15 cellular contexts compared by ENCODE assay signal in genomic region chrX:77442728-77443127, GRCh38. TPM values are rescaled to one million over a fixed set of nuclear protein-coding genes. Genes with fewer than 3 reads are reported as not detected.
DNase-seq lines count a peak whose midpoint lies in the region; ATAC-seq, FAIRE-seq and TF ChIP-seq lines count a peak whose summit lies in the region.
"Had no signal": no experiment of that assay in that cellular context is flagged by ENCODE, and none has a peak within 500 bp of the region (broad histone marks: within the 10 kb centered on the region; RNA-seq: fewer than 3 reads in every experiment).

No MANE protein-coding gene starts in this region.

- no peaks in the 10 kb centered on the region for H4K20me1 ChIP-seq in IMR-90 (ENCODE audit: insufficient read depth, low read length)
- H4K20me1 ChIP-seq in keratinocyte (ENCODE audit: control insufficient read depth, extremely low read depth, insufficient read depth, low read length): no peaks in the 10 kb centered on the region

- no peak overlapping the region for H3K18ac ChIP-seq in IMR-90 (ENCODE audit: low read depth, low read length)

- H3K27ac ChIP-seq in IMR-90 (ENCODE audit: insufficient read depth, low read length): no peak overlapping the region
- no peak overlapping the region for H3K27ac ChIP-seq in keratinocyte (ENCODE audit: control insufficient read depth, insufficient read depth, low read length)

- no peak overlapping the region for H2AK9ac ChIP-seq in IMR-90 (replicated peaks; ENCODE audit: low read depth, low read length, poor library complexity)

- intact Hi-C loops in IMR-90 (cut with micrococcal nuclease): loop anchor here (10.0 kb wide), 1 partner anchor 142 kb away; no protein-coding TSS in a partner anchor

- no peaks in the 10 kb centered on the region for H3K9me3 ChIP-seq in IMR-90 (ENCODE audit: control insufficient read depth, insufficient read depth, low read length)
- no peaks in the 10 kb centered on the region for H3K9me3 ChIP-seq in keratinocyte (ENCODE audit: control insufficient read depth, low read depth, low read length)

- in situ Hi-C loops in IMR-90 (cut with MboI; ENCODE audit: low sequenced_read_pairs): no loop called here

- H3K9ac ChIP-seq in IMR-90 (ENCODE audit: low read depth, low read length): no peak overlapping the region
- H3K9ac ChIP-seq in keratinocyte (ENCODE audit: control insufficient read depth, extremely low read depth, insufficient read depth, low read length): no peak overlapping the region

- H2BK15ac ChIP-seq in IMR-90 (ENCODE audit: low read depth, low read length): no peak overlapping the region

- H3K4me1 ChIP-seq in IMR-90 (ENCODE audit: control insufficient read depth, insufficient read depth, low read length) (no peaks in the 10 kb centered on the region), keratinocyte (ENCODE audit: control insufficient read depth, extremely low read depth, insufficient read depth, low read length) (peaks cover 3% of the 10 kb centered on the region)

- no peak for FAIRE-seq in keratinocyte (lab: Jason Lieb, UNC)

- H3K14ac ChIP-seq in IMR-90 (replicated peaks; ENCODE audit: low read depth, low read length): no peak overlapping the region

- H3K9me1 ChIP-seq in IMR-90 (ENCODE audit: insufficient read depth, low read length) (no peaks in the 10 kb centered on the region), keratinocyte (ENCODE audit: control insufficient read depth, extremely low read depth, insufficient read depth, low read length) (no peaks in the 10 kb centered on the region)

- no CpG with 5 or more reads among the region's 1 CpG for WGBS in IMR-90 (ENCODE audit: extremely low coverage in 2 of 2, insufficient read length in 1 of 2), 2 experiments

- H2AK5ac ChIP-seq in IMR-90 (ENCODE audit: low read depth, low read length): no peak overlapping the region

- H4K91ac ChIP-seq in IMR-90 (ENCODE audit: insufficient read depth, low read depth, low read length): no peak overlapping the region

- H3K4ac ChIP-seq in IMR-90 (ENCODE audit: low read depth, low read length): no peak overlapping the region

- no peak for TF ChIP-seq POLR2A in IMR-90 (IDR thresholded peaks at IDR 0.05; ENCODE audit: low read depth, low read length)

- BruUV-seq in IMR-90 (replicated peaks; lab: Mats Ljungman, UMichigan): no TSS peak

- H2BK5ac ChIP-seq in IMR-90 (ENCODE audit: low read depth, low read length, poor library complexity, severe bottlenecking): no peak overlapping the region

- ATAC-seq in IMR-90 (ENCODE audit: low read depth): peak; percentile 59
- ATAC-seq: activated T-cell treated with anti-CD3 and anti-CD28 coated beads, Interleukin-2, amount 50 U/mL, for 72 hours; left lobe of liver; Panc1; WTC11 had no signal

- no peak overlapping the region for H3K4me3 ChIP-seq in IMR-90 (ENCODE audit: insufficient read depth, low read depth, low read length)
- H3K4me3 ChIP-seq in keratinocyte (ENCODE audit: control insufficient read depth in 2 of 3, extremely low read depth in 1 of 3, insufficient read depth in 2 of 3, low read depth in 1 of 3, low read length in 3 of 3): no peak overlapping the region

- H3K23ac ChIP-seq in IMR-90 (ENCODE audit: low read depth, low read length): no peak overlapping the region

- dilution Hi-C loops in IMR-90 (cut with HindIII; ENCODE audit: low sequenced_read_pairs, unreplicated experiment): no loop called here
- dilution Hi-C loops in keratinocyte (cut with MboI; ENCODE audit: extremely low pct_ligation_motif_present, low sequenced_read_pairs): no loop called here

- no peaks in the 10 kb centered on the region for H3K79me1 ChIP-seq in IMR-90 (ENCODE audit: low read depth in 1 of 2, low read length in 2 of 2)

- DNase-seq in AG20443 (ENCODE audit: low spot score) (peak; percentile 49), IMR-90 (peak; percentile 81), astrocyte of the hippocampus (ENCODE audit: low read depth, low spot score) (peak; percentile 68), keratinocyte (ENCODE audit: low read depth, low spot score) (peak; percentile 40), NCI-H1092 treated with DMSO at 0.1 percent for 48 hours (lab: John Stamatoyannopoulos, UW) (no peak), SHP77 treated with DMSO at 0.1 percent for 48 hours (lab: John Stamatoyannopoulos, UW) (no peak)
- no peak for DNase-seq in stimulated activated naive CD4-positive, alpha-beta T cell treated with Interleukin-2 at 50 U/mL for 16 hours (lab: John Stamatoyannopoulos, UW)
- DNase-seq in activated CD4-positive, alpha-beta T cell treated with anti-CD3 and anti-CD28 coated beads for 48 hours: no peak
- DNase-seq: activated T-cell treated with anti-CD3 and anti-CD28 coated beads, Interleukin-2, amount 50 U/mL, for 72 hours; caudate nucleus; NCI-H2107; stimulated activated CD4-positive, alpha-beta T cell treated with anti-CD3 and anti-CD28 coated beads, Interleukin-15, amount 100 ng/mL, for 24 hours had no signal

- H3K27me3 ChIP-seq in IMR-90 (ENCODE audit: control insufficient read depth, insufficient read depth, low read length) (peaks cover 11% of the 10 kb centered on the region), keratinocyte (ENCODE audit: control insufficient read depth, extremely low read depth, insufficient read depth, low read length) (peaks cover 14% of the 10 kb centered on the region)

- H3K4me2 ChIP-seq in IMR-90 (ENCODE audit: low read depth, low read length): no peak overlapping the region
- H3K4me2 ChIP-seq in keratinocyte (ENCODE audit: control insufficient read depth, extremely low read depth, insufficient read depth, low read depth, low read length): no peak overlapping the region

- H2BK20ac ChIP-seq in IMR-90 (ENCODE audit: low read depth, low read length): no peak overlapping the region

- H4K5ac ChIP-seq in IMR-90 (ENCODE audit: low read depth, low read length): no peak overlapping the region

- no peak overlapping the region for H3K56ac ChIP-seq in IMR-90 (ENCODE audit: extremely low read depth, insufficient read depth, low read length)

- no peak overlapping the region for H4K8ac ChIP-seq in IMR-90 (ENCODE audit: low read depth in 2 of 2, low read length in 2 of 2)

- POLR2A ChIA-PET in IMR-90 (lab: Charles Lee; ENCODE audit: unreplicated experiment): no interaction called here

- no peak for TF ChIP-seq CTCF in IMR-90 (conservative IDR thresholded peaks at IDR 0.05; ENCODE audit: low read depth, low read length)
- TF ChIP-seq CTCF in keratinocyte (optimal IDR thresholded peaks at IDR 0.05 in 1 of 3, IDR thresholded peaks at IDR 0.05 in 1 of 3, conservative IDR thresholded peaks at IDR 0.05 in 1 of 3; ENCODE audit: extremely low read depth in 1 of 3, insufficient read depth in 2 of 3, low read length in 3 of 3): no peak

- no peak for TF ChIP-seq RAD21 in IMR-90 (IDR thresholded peaks at IDR 0.05; ENCODE audit: low read length)

- no peak overlapping the region for H2BK120ac ChIP-seq in IMR-90 (ENCODE audit: low read depth, low read length)

- CTCF ChIA-PET in IMR-90 (lab: Yijun Ruan, JAX): no interaction called here

- H2AFZ ChIP-seq in IMR-90 (replicated peaks; ENCODE audit: low read length, poor library complexity) (no peak overlapping the region), keratinocyte (ENCODE audit: control insufficient read depth, low read length) (no peak overlapping the region)

- H3K36me3 ChIP-seq in IMR-90 (ENCODE audit: control insufficient read depth, insufficient read depth, low read length) (no peaks in the 10 kb centered on the region), keratinocyte (ENCODE audit: control insufficient read depth in 2 of 2, extremely low read depth in 1 of 2, insufficient read depth in 2 of 2, low read length in 2 of 2) (no peaks in the 10 kb centered on the region)

- no peaks in the 10 kb centered on the region for H3K79me2 ChIP-seq in keratinocyte (ENCODE audit: control insufficient read depth, insufficient read depth, low read length)

TF ChIP-seq in IMR-90, 13 proteins besides CTCF, POLR2A, EP300 and RAD21:
- TF ChIP-seq FOS (IDR thresholded peaks at IDR 0.05; ENCODE audit: low read depth, low read length): 0 out of 2 replicates have a peak, but pooled peaks have one; percentile 31
- no peak for TF ChIP-seq RCOR1 (IDR thresholded peaks at IDR 0.05; ENCODE audit: insufficient replicate concordance, low read length)

RNA-seq across cellular contexts. Expression of gene FGF16, which starts 4.5 kb away (rescaled TPM):
- not detected in 2 replicates for total RNA-seq in IMR-90 (2012; rRNA removed)
- polyA plus RNA-seq in IMR-90 (2012; rRNA removed) (not detected in 2 replicates), keratinocyte (not detected in 3 replicates)
- not detected in 2 replicates for polyA plus RNA-seq in IMR-90 (2012; cell fraction: cytosol; rRNA removed)
- polyA plus RNA-seq in IMR-90 (2012; cell fraction: nucleus; rRNA removed; ENCODE audit: low replicate concordance): not detected in 2 replicates
- polyA plus RNA-seq in keratinocyte (2011; ENCODE audit: low read depth): not detected
- polyA plus RNA-seq in keratinocyte (2011; cell fraction: cytosol; rRNA removed): not detected in 2 replicates
- polyA plus RNA-seq in keratinocyte (2011; cell fraction: nucleus; rRNA removed): not detected in 2 replicates
- polyA plus RNA-seq in keratinocyte (2012; ENCODE audit: low replicate concordance): not detected in 2 replicates
- not detected in 3 replicates for polyA minus RNA-seq in keratinocyte
- not detected for polyA minus RNA-seq in keratinocyte (2011; cell fraction: cytosol; rRNA and poly(A)+ RNA removed)
- not detected in 2 replicates for polyA minus RNA-seq in keratinocyte (2011; cell fraction: nucleus; rRNA and poly(A)+ RNA removed)
- total RNA-seq: activated T-cell treated with anti-CD3 and anti-CD28 coated beads, Interleukin-2, amount 50 U/mL, for 72 hours; left lobe of liver had no signal

Comparison
In these comparisons a context has a peak if more than half of its experiments do, and no peak if none do; other contexts are left out.
1. DNase-seq: peak in AG20443 (single experiment), IMR-90 (single experiment), astrocyte of the hippocampus (single experiment) and keratinocyte (single experiment); none in stimulated activated naive CD4-positive, alpha-beta T cell treated with Interleukin-2 at 50 U/mL for 16 hours (single experiment), NCI-H1092 treated with DMSO at 0.1 percent for 48 hours (single experiment), activated CD4-positive, alpha-beta T cell treated with anti-CD3 and anti-CD28 coated beads for 48 hours (single experiment) and SHP77 treated with DMSO at 0.1 percent for 48 hours (single experiment).